Comparison of ENCODE assay signal across 2 cellular contexts in the genomic region with DNA sequence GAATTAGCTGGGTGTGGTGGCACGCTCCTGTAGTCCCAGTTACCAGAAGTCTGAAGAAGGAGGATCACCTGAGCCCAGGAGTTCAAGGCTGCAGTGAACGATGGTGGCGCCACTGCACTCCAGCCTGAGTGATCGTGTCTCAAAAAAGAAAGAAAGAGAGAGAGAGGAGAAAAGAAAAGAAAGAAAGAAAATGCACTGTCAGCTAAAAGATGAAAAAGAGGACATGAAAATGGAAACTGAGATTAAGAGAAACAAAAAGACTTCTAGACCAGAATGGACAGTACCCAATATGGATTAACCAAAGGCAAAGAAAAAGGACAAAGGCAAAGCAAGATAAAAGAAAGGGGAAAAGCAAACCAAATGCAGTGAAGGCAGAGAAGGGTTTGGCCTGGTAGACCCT.
TF ChIP-seq lines count a peak whose summit lies in the region.

No MANE protein-coding gene starts in this region.

TF ChIP-seq in GM23338, 12 proteins besides CTCF, POLR2A, EP300 and RAD21 (continued from another document):
- no peak for TF ChIP-seq EZH2 (IDR thresholded peaks at IDR 0.05; ENCODE audit: low read depth, unreplicated experiment)

TF ChIP-seq in K562, 482 proteins besides CTCF, POLR2A, EP300 and RAD21 (continued from another document):
- TF ChIP-seq, protein P1, sequence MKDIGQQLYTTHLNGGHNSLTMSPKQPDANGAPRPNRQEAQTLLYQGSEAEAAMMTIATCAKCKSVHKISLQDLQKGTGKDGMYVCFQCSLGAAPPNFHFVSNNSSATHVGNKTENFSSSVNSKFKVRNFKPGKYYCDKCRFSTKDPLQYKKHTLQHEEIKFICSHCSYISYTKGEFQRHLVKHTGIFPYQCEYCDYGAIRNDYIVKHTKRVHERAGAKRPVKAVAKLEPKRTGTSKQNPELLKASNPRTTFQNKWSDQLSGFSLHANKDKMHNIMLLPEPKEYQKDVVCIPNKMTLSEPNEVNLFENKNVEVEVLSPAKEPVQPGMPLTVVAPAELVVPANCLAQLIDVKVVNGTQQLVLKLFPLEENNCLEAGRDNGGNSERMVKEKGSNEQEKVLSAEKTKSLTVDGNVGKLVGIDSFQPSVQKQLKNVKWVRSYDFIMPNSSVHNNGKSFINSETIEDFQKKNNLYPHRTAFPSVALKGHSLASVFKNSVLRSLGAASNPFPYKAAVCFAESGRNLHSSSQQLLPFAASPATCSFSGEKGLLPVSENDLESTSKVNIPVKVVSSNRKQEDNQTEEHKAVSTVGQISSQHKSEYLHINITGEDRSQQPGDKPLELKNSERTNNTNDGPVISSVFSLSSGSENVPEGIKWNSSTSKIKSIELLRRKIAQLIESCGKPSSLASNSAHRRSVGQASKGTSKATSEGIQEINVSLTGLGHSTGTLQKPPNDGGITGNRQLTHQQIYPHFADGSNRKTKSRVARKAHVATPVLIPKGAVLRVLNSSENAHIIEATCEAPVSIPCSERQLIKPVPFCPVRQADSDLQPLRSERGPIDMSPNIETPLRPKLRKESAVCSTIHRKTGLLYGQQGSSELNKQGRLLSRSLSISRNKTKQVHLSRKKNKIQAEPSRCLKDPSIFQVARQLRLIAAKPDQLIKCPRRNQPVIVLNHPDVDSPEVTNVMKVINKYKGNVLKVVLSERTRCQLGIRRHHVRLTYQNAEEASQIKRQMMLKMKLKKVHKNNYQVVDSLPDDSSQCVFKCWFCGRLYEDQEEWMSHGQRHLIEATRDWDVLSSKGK (CRISPR knock-in tag; IDR thresholded peaks at IDR 0.05), result no peak
- TF ChIP-seq CAMTA2 (CRISPR knock-in tag; conservative IDR thresholded peaks at IDR 0.05) (no peak), PTTG1 (tag; IDR thresholded peaks at IDR 0.05; ENCODE audit: low read depth) (no peak), IRF2 (CRISPR knock-in tag; IDR thresholded peaks at IDR 0.05) (no peak), ZKSCAN1 (IDR thresholded peaks at IDR 0.05; ENCODE audit: low read depth, low read length) (no peak), ZNF75A (CRISPR knock-in tag; IDR thresholded peaks at IDR 0.05) (no peak)
